ENCODE assay signal across 2 cellular contexts in genomic region chr3:183167975-183168374, GRCh38. TPM values are rescaled to one million over a fixed set of nuclear protein-coding genes. Genes with fewer than 3 reads are reported as not detected.
"Had no signal": no experiment of that assay in that cellular context is flagged by ENCODE, and none has a peak within 500 bp of the region (broad histone marks: within the 10 kb centered on the region; RNA-seq: fewer than 3 reads in every experiment).

No MANE protein-coding gene starts in this region.

RNA-seq across cellular contexts. Expression of gene LAMP3, which starts 5.4 kb away (rescaled TPM):
- total RNA-seq: thoracic aorta, tibial nerve had no signal
